1 cellular context compared by ENCODE assay signal in the genomic region with DNA sequence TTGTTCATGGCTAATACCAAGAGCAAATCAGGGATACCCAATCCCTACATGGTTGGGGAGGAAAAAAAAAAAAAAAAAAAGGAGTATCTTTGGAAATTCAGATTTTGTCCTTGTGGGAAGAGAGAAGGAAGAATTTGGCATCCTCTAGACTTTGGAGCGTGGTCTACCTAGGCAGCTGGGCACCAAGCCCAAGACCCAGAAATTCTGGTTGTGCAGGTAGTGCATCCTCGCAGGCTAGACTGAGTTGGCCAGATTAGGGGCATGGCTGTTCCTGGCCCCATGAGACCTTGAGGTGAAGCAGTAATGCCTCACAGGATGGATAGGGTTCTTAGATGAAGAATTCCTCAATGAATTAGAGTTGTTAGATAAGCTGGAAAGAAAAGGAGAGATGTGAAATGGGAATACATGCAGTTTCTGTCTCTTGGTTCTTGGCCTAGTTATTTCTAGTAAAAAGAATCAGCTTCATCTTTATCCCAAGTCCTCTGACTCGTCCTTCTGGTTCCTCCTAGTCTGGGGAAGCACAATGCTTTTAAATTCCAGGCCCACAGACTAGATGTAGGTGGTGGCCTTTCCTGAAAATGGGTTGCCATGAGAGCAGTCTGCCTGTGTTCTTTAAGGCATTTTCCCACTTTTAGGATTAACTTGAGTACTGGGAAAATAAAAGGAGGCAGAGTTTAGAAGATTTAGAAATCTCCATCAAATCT.
TF ChIP-seq lines count a peak whose summit lies in the region.

No MANE protein-coding gene starts in this region.

TF ChIP-seq in GM23338, 12 proteins besides CTCF, POLR2A, EP300 and RAD21 (continued from another document):
- no peak for TF ChIP-seq STAT1 (IDR thresholded peaks at IDR 0.05; ENCODE audit: unreplicated experiment)
- TF ChIP-seq EZH2 (IDR thresholded peaks at IDR 0.05; ENCODE audit: low read depth, unreplicated experiment), result no peak
- TF ChIP-seq POLR2AphosphoS5 (IDR thresholded peaks at IDR 0.05; ENCODE audit: low read depth), result no peak
- no peak for TF ChIP-seq NANOG (IDR thresholded peaks at IDR 0.05; ENCODE audit: borderline replicate concordance)
- TF ChIP-seq ZNF331 (CRISPR knock-in tag; IDR thresholded peaks at IDR 0.05; ENCODE audit: low read depth), result no peak
- TF ChIP-seq EZH2phosphoT487 (IDR thresholded peaks at IDR 0.05; ENCODE audit: unreplicated experiment), result no peak
- TF ChIP-seq CREB1 (CRISPR knock-in tag; IDR thresholded peaks at IDR 0.05; ENCODE audit: low read depth), result no peak
- TF ChIP-seq, protein P1, sequence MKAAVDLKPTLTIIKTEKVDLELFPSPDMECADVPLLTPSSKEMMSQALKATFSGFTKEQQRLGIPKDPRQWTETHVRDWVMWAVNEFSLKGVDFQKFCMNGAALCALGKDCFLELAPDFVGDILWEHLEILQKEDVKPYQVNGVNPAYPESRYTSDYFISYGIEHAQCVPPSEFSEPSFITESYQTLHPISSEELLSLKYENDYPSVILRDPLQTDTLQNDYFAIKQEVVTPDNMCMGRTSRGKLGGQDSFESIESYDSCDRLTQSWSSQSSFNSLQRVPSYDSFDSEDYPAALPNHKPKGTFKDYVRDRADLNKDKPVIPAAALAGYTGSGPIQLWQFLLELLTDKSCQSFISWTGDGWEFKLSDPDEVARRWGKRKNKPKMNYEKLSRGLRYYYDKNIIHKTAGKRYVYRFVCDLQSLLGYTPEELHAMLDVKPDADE (IDR thresholded peaks at IDR 0.05), result no peak
- TF ChIP-seq, protein P2, sequence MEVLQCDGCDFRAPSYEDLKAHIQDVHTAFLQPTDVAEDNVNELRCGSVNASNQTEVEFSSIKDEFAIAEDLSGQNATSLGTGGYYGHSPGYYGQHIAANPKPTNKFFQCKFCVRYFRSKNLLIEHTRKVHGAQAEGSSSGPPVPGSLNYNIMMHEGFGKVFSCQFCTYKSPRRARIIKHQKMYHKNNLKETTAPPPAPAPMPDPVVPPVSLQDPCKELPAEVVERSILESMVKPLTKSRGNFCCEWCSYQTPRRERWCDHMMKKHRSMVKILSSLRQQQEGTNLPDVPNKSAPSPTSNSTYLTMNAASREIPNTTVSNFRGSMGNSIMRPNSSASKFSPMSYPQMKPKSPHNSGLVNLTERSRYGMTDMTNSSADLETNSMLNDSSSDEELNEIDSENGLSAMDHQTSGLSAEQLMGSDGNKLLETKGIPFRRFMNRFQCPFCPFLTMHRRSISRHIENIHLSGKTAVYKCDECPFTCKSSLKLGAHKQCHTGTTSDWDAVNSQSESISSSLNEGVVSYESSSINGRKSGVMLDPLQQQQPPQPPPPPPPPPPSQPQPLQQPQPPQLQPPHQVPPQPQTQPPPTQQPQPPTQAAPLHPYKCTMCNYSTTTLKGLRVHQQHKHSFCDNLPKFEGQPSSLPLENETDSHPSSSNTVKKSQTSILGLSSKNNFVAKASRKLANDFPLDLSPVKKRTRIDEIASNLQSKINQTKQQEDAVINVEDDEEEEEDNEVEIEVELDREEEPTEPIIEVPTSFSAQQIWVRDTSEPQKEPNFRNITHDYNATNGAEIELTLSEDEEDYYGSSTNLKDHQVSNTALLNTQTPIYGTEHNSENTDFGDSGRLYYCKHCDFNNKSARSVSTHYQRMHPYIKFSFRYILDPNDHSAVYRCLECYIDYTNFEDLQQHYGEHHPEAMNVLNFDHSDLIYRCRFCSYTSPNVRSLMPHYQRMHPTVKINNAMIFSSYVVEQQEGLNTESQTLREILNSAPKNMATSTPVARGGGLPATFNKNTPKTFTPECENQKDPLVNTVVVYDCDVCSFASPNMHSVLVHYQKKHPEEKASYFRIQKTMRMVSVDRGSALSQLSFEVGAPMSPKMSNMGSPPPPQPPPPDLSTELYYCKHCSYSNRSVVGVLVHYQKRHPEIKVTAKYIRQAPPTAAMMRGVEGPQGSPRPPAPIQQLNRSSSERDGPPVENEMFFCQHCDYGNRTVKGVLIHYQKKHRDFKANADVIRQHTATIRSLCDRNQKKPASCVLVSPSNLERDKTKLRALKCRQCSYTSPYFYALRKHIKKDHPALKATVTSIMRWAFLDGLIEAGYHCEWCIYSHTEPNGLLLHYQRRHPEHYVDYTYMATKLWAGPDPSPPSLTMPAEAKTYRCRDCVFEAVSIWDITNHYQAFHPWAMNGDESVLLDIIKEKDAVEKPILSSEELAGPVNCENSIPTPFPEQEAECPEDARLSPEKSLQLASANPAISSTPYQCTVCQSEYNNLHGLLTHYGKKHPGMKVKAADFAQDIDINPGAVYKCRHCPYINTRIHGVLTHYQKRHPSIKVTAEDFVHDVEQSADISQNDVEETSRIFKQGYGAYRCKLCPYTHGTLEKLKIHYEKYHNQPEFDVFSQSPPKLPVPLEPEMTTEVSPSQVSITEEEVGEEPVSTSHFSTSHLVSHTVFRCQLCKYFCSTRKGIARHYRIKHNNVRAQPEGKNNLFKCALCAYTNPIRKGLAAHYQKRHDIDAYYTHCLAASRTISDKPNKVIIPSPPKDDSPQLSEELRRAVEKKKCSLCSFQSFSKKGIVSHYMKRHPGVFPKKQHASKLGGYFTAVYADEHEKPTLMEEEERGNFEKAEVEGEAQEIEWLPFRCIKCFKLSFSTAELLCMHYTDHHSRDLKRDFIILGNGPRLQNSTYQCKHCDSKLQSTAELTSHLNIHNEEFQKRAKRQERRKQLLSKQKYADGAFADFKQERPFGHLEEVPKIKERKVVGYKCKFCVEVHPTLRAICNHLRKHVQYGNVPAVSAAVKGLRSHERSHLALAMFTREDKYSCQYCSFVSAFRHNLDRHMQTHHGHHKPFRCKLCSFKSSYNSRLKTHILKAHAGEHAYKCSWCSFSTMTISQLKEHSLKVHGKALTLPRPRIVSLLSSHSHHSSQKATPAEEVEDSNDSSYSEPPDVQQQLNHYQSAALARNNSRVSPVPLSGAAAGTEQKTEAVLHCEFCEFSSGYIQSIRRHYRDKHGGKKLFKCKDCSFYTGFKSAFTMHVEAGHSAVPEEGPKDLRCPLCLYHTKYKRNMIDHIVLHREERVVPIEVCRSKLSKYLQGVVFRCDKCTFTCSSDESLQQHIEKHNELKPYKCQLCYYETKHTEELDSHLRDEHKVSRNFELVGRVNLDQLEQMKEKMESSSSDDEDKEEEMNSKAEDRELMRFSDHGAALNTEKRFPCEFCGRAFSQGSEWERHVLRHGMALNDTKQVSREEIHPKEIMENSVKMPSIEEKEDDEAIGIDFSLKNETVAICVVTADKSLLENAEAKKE (CRISPR knock-in tag; IDR thresholded peaks at IDR 0.05), result no peak
TF ChIP-seq in GM23338: peak in this region for 0.
